ENCODE assay signal across 8 cellular contexts in the genomic region with DNA sequence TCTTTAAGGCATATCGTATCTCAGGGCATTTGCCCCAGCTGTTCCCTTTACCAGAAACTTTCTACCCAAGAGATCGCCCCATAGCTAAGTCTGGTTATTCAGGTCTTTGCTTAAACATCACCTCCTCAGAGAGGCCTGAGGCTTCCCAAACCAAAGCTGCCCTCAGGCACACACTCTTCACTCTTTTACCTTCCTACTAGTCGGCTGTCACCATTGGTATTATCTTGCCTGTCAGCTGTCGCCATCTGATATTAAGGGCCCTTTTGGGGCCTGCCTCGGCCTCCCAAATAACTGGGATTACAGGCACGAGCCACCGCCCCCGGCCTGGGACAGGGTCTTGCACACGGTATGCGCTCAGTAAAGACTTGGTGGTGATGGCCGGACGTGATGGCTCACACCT. TPM values are rescaled to one million over a fixed set of nuclear protein-coding genes. Genes with fewer than 3 reads are reported as not detected.
DNase-seq lines count a peak whose midpoint lies in the region; ATAC-seq, FAIRE-seq and TF ChIP-seq lines count a peak whose summit lies in the region.

No MANE protein-coding gene starts in this region.

- H3K9ac ChIP-seq in kidney (ENCODE audit: low read length in 2 of 2) = peak overlapping the region; percentile 5 to 16

- TF ChIP-seq CTCF in kidney (IDR thresholded peaks at IDR 0.05; ENCODE audit: borderline replicate concordance, extremely low read depth, insufficient read depth) (no peak), thoracic aorta (IDR thresholded peaks at IDR 0.05) (no peak)

- no peaks in the 10 kb centered on the region for H3K9me3 Mint-ChIP-seq in activated T-cell treated with anti-CD3 and anti-CD28 coated beads, Interleukin-2, amount 50 U/mL, for 24 hours
- H3K9me3 Mint-ChIP-seq in activated naive CD8-positive, alpha-beta T cell treated with anti-CD3 and anti-CD28 coated beads, Interleukin-2, amount 50 U/mL, for 24 hours = no peaks in the 10 kb centered on the region

- H3K36me3 ChIP-seq in kidney (ENCODE audit: control insufficient read depth in 1 of 2, insufficient read depth in 2 of 2, low read length in 2 of 2) = peaks cover 9 to 15% of the 10 kb centered on the region in 2 donors
- H3K36me3 ChIP-seq in thoracic aorta = peaks cover 16% of the 10 kb centered on the region

- peak overlapping the region; percentile 92 for H3K27ac Mint-ChIP-seq in activated T-cell treated with anti-CD3 and anti-CD28 coated beads, Interleukin-2, amount 50 U/mL, for 24 hours
- H3K27ac Mint-ChIP-seq in activated naive CD8-positive, alpha-beta T cell treated with anti-CD3 and anti-CD28 coated beads, Interleukin-2, amount 50 U/mL, for 24 hours = peak overlapping the region; percentile 71

- H3K27me3 ChIP-seq in thoracic aorta (replicated peaks; ENCODE audit: insufficient read depth) = no peaks in the 10 kb centered on the region

- H3K27ac ChIP-seq in kidney (ENCODE audit: low read depth in 2 of 2, low read length in 2 of 2) = no peak overlapping the region
- H3K27ac ChIP-seq in thoracic aorta = peak overlapping the region; percentile 92 to 95

- no peaks in the 10 kb centered on the region for H3K9me3 ChIP-seq in kidney (ENCODE audit: control insufficient read depth in 1 of 2, low read length in 2 of 2)
- no peaks in the 10 kb centered on the region for H3K9me3 ChIP-seq in thoracic aorta

- peaks cover 0 to 10% of the 10 kb centered on the region in 2 donors for H3K4me1 ChIP-seq in kidney (ENCODE audit: control insufficient read depth in 1 of 2, insufficient read depth in 1 of 2, low read depth in 1 of 2, low read length in 2 of 2)
- peaks cover 19 to 50% of the 10 kb centered on the region in 2 donors for H3K4me1 ChIP-seq in thoracic aorta (ENCODE audit: control insufficient read depth in 1 of 2, low read depth in 2 of 2)

- H3K36me3 Mint-ChIP-seq in activated T-cell treated with anti-CD3 and anti-CD28 coated beads, Interleukin-2, amount 50 U/mL, for 24 hours (ENCODE audit: low read depth) = peaks cover 56% of the 10 kb centered on the region
- peaks cover 34% of the 10 kb centered on the region for H3K36me3 Mint-ChIP-seq in activated naive CD8-positive, alpha-beta T cell treated with anti-CD3 and anti-CD28 coated beads, Interleukin-2, amount 50 U/mL, for 24 hours (ENCODE audit: low read depth)

- peaks cover 42% of the 10 kb centered on the region for H3K4me1 Mint-ChIP-seq in activated T-cell treated with anti-CD3 and anti-CD28 coated beads, Interleukin-2, amount 50 U/mL, for 24 hours (ENCODE audit: low read depth)
- H3K4me1 Mint-ChIP-seq in activated naive CD8-positive, alpha-beta T cell treated with anti-CD3 and anti-CD28 coated beads, Interleukin-2, amount 50 U/mL, for 24 hours = peaks cover 39% of the 10 kb centered on the region

- no peaks in the 10 kb centered on the region for H3K27me3 Mint-ChIP-seq in activated T-cell treated with anti-CD3 and anti-CD28 coated beads, Interleukin-2, amount 50 U/mL, for 24 hours
- H3K27me3 Mint-ChIP-seq in activated naive CD8-positive, alpha-beta T cell treated with anti-CD3 and anti-CD28 coated beads, Interleukin-2, amount 50 U/mL, for 24 hours = no peaks in the 10 kb centered on the region

- no peak for DNase-seq in activated T-cell treated with anti-CD3 and anti-CD28 coated beads, Interleukin-2, amount 50 U/mL, for 24 hours
- DNase-seq in activated T-cell treated with anti-CD3 and anti-CD28 coated beads, Interleukin-2, amount 50 U/mL, for 48 hours = no peak
- DNase-seq in activated naive CD8-positive, alpha-beta T cell treated with anti-CD3 and anti-CD28 coated beads, Interleukin-2, amount 50 U/mL, for 24 hours = no peak
- no peak for DNase-seq in kidney
- no peak for DNase-seq in thoracic aorta (ENCODE audit: low spot score)

- intact Hi-C loops in kidney (cut with DNase I) = no loop called here

- peak overlapping the region; percentile 90 for H3K4me3 Mint-ChIP-seq in activated T-cell treated with anti-CD3 and anti-CD28 coated beads, Interleukin-2, amount 50 U/mL, for 24 hours
- peak overlapping the region; percentile 82 for H3K4me3 Mint-ChIP-seq in activated naive CD8-positive, alpha-beta T cell treated with anti-CD3 and anti-CD28 coated beads, Interleukin-2, amount 50 U/mL, for 24 hours

- peak overlapping the region; percentile 77 to 93 for H3K4me3 ChIP-seq in kidney (ENCODE audit: low read length in 2 of 2)
- H3K4me3 ChIP-seq in thoracic aorta = peak overlapping the region; percentile 96

- FAIRE-seq in kidney (lab: Jason Lieb, UNC) = no peak

- ATAC-seq in activated naive CD8-positive, alpha-beta T cell treated with anti-CD3 and anti-CD28 coated beads, Interleukin-2, amount 50 U/mL, for 24 hours = no peak
- no peak for ATAC-seq in thoracic aorta (ENCODE audit: insufficient number of reproducible peaks, low FRiP score, low read depth)
- ATAC-seq in HG03025 (IDR thresholded peaks at IDR 0.05; ENCODE audit: low FRiP score, unreplicated experiment) = no peak
- no peak for ATAC-seq in GM18858 (IDR thresholded peaks at IDR 0.05; ENCODE audit: unreplicated experiment)
- ATAC-seq in HG03280 (IDR thresholded peaks at IDR 0.05; ENCODE audit: unreplicated experiment) = no peak

RNA-seq across cellular contexts. Expression of gene GADD45GIP1, which starts 1.0 kb away (rescaled TPM):
- total RNA-seq in kidney (18.4 TPM), thoracic aorta (10 to 100 TPM; 30.2 to 42.8 TPM)
- polyA plus RNA-seq in kidney (ENCODE audit: insufficient read depth, low read depth, low replicate concordance) = 71.3 TPM

RNA-seq across cellular contexts. Expression of gene RAD23A, which starts 10.3 kb away (rescaled TPM):
- 79.2 TPM for total RNA-seq in kidney
- polyA plus RNA-seq in kidney (ENCODE audit: insufficient read depth, low read depth, low replicate concordance) = 105 TPM
- total RNA-seq in thoracic aorta = 100 to 1,000 TPM; 116 to 130 TPM

RNA-seq across cellular contexts. Expression of gene DAND5, which starts 13.4 kb away (rescaled TPM):
- total RNA-seq in kidney (not detected), thoracic aorta (not detected)
- not detected for polyA plus RNA-seq in kidney (ENCODE audit: insufficient read depth, low read depth, low replicate concordance)

RNA-seq across cellular contexts. Expression of gene CALR, which starts 17.6 kb away (rescaled TPM):
- 1,087 TPM for total RNA-seq in kidney
- polyA plus RNA-seq in kidney (ENCODE audit: insufficient read depth, low read depth, low replicate concordance) = 1,037 TPM
- total RNA-seq in thoracic aorta = 100 to 1,000 TPM; 415 to 467 TPM

RNA-seq across cellular contexts. Expression of gene FARSA, which starts 22.5 kb away (rescaled TPM):
- total RNA-seq in kidney (48.0 TPM), thoracic aorta (10 to 100 TPM; 31.8 to 76.8 TPM)
- 58.2 TPM for polyA plus RNA-seq in kidney (ENCODE audit: insufficient read depth, low read depth, low replicate concordance)

Comparison
In these comparisons a context has a peak if more than half of its experiments do, and no peak if none do; other contexts are left out.
1. H3K27ac ChIP-seq: peak in thoracic aorta (2 of 2); none in kidney (0 of 2).